10 cellular contexts compared by ENCODE assay signal in genomic region chr11:64763804-64764611, GRCh38. TPM values are rescaled to one million over a fixed set of nuclear protein-coding genes. Genes with fewer than 3 reads are reported as not detected.
DNase-seq lines count a peak whose midpoint lies in the region; ATAC-seq and TF ChIP-seq lines count a peak whose summit lies in the region.
"Had no signal": no experiment of that assay in that cellular context is flagged by ENCODE, and none has a peak within 500 bp of the region (broad histone marks: within the 10 kb centered on the region; RNA-seq: fewer than 3 reads in every experiment).

No MANE protein-coding gene starts in this region.

- H4K20me1 ChIP-seq in SK-N-SH (ENCODE audit: insufficient read depth), result peaks cover 55% of the 10 kb centered on the region

- H3K79me2 ChIP-seq in SK-N-SH (ENCODE audit: insufficient read depth), result peaks cover 29% of the 10 kb centered on the region; the same call in 1 of the 2 replicates

- peaks cover 72% of the 10 kb centered on the region for H3K4me1 Mint-ChIP-seq in activated naive CD8-positive, alpha-beta T cell treated with anti-CD3 and anti-CD28 coated beads, Interleukin-2, amount 10 ng/mL, durations not matched to agents 7 days and 5 days

- H3K4me3 Mint-ChIP-seq in activated naive CD8-positive, alpha-beta T cell treated with anti-CD3 and anti-CD28 coated beads, Interleukin-2, amount 10 ng/mL, durations not matched to agents 7 days and 5 days, result peak overlapping the region; percentile 80

- H3K27me3 Mint-ChIP-seq in activated naive CD8-positive, alpha-beta T cell treated with anti-CD3 and anti-CD28 coated beads, Interleukin-2, amount 10 ng/mL, durations not matched to agents 7 days and 5 days, result no peaks in the 10 kb centered on the region

- H3K27me3 ChIP-seq in SK-N-SH (ENCODE audit: insufficient read depth) (no peaks in the 10 kb centered on the region), mesenchymal stem cell (ENCODE audit: control insufficient read depth in 1 of 2, insufficient read depth in 1 of 2, low read length in 2 of 2) (no peaks in the 10 kb centered on the region), thymus (ENCODE audit: control insufficient read depth, insufficient read depth) (no peaks in the 10 kb centered on the region)

- peak overlapping the region; percentile 52; the same call in 1 of the 2 replicates for H3K4me2 ChIP-seq in SK-N-SH
- H3K4me2 ChIP-seq in mesenchymal stem cell (ENCODE audit: low read length, poor library complexity, severe bottlenecking), result peak overlapping the region; percentile 29
- H3K4me2 ChIP-seq: A549 had no signal

- H3K4me3 ChIP-seq in SK-N-SH (ENCODE audit: low read depth in 2 of 2, low read length in 1 of 2) (no peak overlapping the region), mesenchymal stem cell (ENCODE audit: insufficient read depth in 1 of 2, low read depth in 1 of 2, low read length in 2 of 2) (no peak overlapping the region), thymus (ENCODE audit: low read length) (no peak overlapping the region)
- H3K4me3 ChIP-seq: A549 had no signal

- WGBS in SK-N-SH (ENCODE audit: low lambda C conversion rate), result 84% methylated on average over 13 of the region's 14 CpGs
- 83% methylated on average over 10 of the region's 14 CpGs for WGBS in mesenchymal stem cell
- 29% methylated on average over 14 of the region's 14 CpGs for WGBS in thymus

- peak overlapping the region; percentile 88 for H3K27ac Mint-ChIP-seq in activated naive CD8-positive, alpha-beta T cell treated with anti-CD3 and anti-CD28 coated beads, Interleukin-2, amount 10 ng/mL, durations not matched to agents 7 days and 5 days

- CTCF ChIA-PET in SK-N-SH (lab: Yijun Ruan, JAX), result interaction anchor here (0.6 to 4.4 kb wide), 9 partner anchors 8 to 1932 kb away, joined by 3 to 47 read pairs (median 4); partner anchors contain the start of genes RASGRP2, SF1 and STX5

- H2AK5ac ChIP-seq in mesenchymal stem cell (ENCODE audit: low read length, severe bottlenecking), result peak overlapping the region; percentile 80

- H2BK12ac ChIP-seq in mesenchymal stem cell (ENCODE audit: low read length in 2 of 2), result no peak overlapping the region

- no peak overlapping the region for H2BK15ac ChIP-seq in mesenchymal stem cell (ENCODE audit: low read depth, poor library complexity, severe bottlenecking)

- no peak for TF ChIP-seq EP300 in SK-N-SH (IDR thresholded peaks at IDR 0.05; ENCODE audit: borderline replicate concordance in 1 of 2, low read depth in 1 of 2, low read length in 1 of 2)

- H3K9ac ChIP-seq in SK-N-SH, result no peak overlapping the region; the same call in 1 of the 2 replicates
- H3K9ac ChIP-seq in mesenchymal stem cell (ENCODE audit: low read length), result no peak overlapping the region

- H2BK120ac ChIP-seq in mesenchymal stem cell (ENCODE audit: low read depth, low read length), result no peak overlapping the region

- H3F3A ChIP-seq in SK-N-SH (replicated peaks; ENCODE audit: insufficient read depth), result peaks cover 50% of the 10 kb centered on the region

- POLR2A ChIA-PET in SK-N-SH (lab: Yijun Ruan, JAX), result interaction anchor here (0.7 kb wide), 1 partner anchor 9 kb away, joined by 3 read pairs; no protein-coding TSS in a partner anchor
- POLR2A ChIA-PET in activated naive CD8-positive, alpha-beta T cell treated with anti-CD3 and anti-CD28 coated beads, Interleukin-2, amount 10 ng/mL, durations not matched to agents 7 days and 5 days (lab: Charles Lee), result interaction anchor here (0.6 to 14.2 kb wide), 11 partner anchors 11 to 735 kb away, joined by 3 to 278 read pairs (median 4); partner anchors contain the start of genes MALAT1, RASGRP2 and SF1

- H3K27ac ChIP-seq in SK-N-SH (ENCODE audit: low read depth in 2 of 2, low read length in 1 of 2) (peak overlapping the region; percentile 24 to 39; a peak in 3 of 4 replicates), mesenchymal stem cell (ENCODE audit: low read length, poor library complexity, severe bottlenecking) (peak overlapping the region; percentile 93), thymus (ENCODE audit: low read depth) (peak overlapping the region; percentile 80)
- H3K27ac ChIP-seq: A549 had no signal

- no peak overlapping the region for H4K8ac ChIP-seq in mesenchymal stem cell (ENCODE audit: low read length)

- no peak overlapping the region for H4K91ac ChIP-seq in mesenchymal stem cell (ENCODE audit: low read length)

- H3K18ac ChIP-seq in mesenchymal stem cell (ENCODE audit: low read depth in 1 of 2, low read length in 2 of 2), result peak overlapping the region in 1 of 2 experiments; percentile 42

- H2AFZ ChIP-seq in SK-N-SH (ENCODE audit: low read depth) (no peak overlapping the region), mesenchymal stem cell (ENCODE audit: low read depth, low read length) (no peak overlapping the region)

- peaks cover 40% of the 10 kb centered on the region for H3K36me3 Mint-ChIP-seq in activated naive CD8-positive, alpha-beta T cell treated with anti-CD3 and anti-CD28 coated beads, Interleukin-2, amount 10 ng/mL, durations not matched to agents 7 days and 5 days

- H3K14ac ChIP-seq in mesenchymal stem cell (ENCODE audit: low read length in 2 of 2), result peak overlapping the region in 1 of 2 experiments; percentile 26

- H3K4me1 ChIP-seq in SK-N-SH (ENCODE audit: control insufficient read depth in 1 of 2, insufficient read depth in 2 of 2, low read depth in 1 of 2, low read length in 1 of 2) (peaks cover 19 to 23% of the 10 kb centered on the region in 2 experiments; a peak in 3 of 4 replicates), mesenchymal stem cell (ENCODE audit: control insufficient read depth, insufficient read depth, low read depth, low read length) (peaks cover 50% of the 10 kb centered on the region), thymus (ENCODE audit: control insufficient read depth, insufficient read depth, low read length) (peaks cover 24% of the 10 kb centered on the region)

- no peak overlapping the region for H3K23ac ChIP-seq in mesenchymal stem cell (ENCODE audit: low read length in 2 of 2)

- TF ChIP-seq CTCF in SK-N-SH (IDR thresholded peaks at IDR 0.05), result no peak

- H3K79me1 ChIP-seq in mesenchymal stem cell (replicated peaks; ENCODE audit: low read length, poor library complexity, severe bottlenecking), result peaks cover 14% of the 10 kb centered on the region

- no peak for DNase-seq in SK-N-SH
- DNase-seq in activated naive CD8-positive, alpha-beta T cell treated with anti-CD3 and anti-CD28 coated beads, Interleukin-2, amount 10 ng/mL, durations not matched to agents 7 days and 5 days, result peak; percentile 74
- DNase-seq in mesenchymal stem cell, result no peak
- no peak for DNase-seq in A172 (ENCODE audit: low spot score)

- TF ChIP-seq RAD21 in SK-N-SH (IDR thresholded peaks at IDR 0.05; ENCODE audit: low read length), result no peak

- H3K9me3 ChIP-seq in SK-N-SH (no peaks in the 10 kb centered on the region), mesenchymal stem cell (ENCODE audit: control insufficient read depth, low read length) (no peaks in the 10 kb centered on the region), thymus (ENCODE audit: control insufficient read depth) (no peaks in the 10 kb centered on the region)
- H3K9me3 ChIP-seq: A549 had no signal

- no peaks in the 10 kb centered on the region for H3K9me3 Mint-ChIP-seq in activated naive CD8-positive, alpha-beta T cell treated with anti-CD3 and anti-CD28 coated beads, Interleukin-2, amount 10 ng/mL, durations not matched to agents 7 days and 5 days

- H2BK5ac ChIP-seq in mesenchymal stem cell (ENCODE audit: low read depth, low read length, poor library complexity, severe bottlenecking), result no peak overlapping the region

- H3K36me3 ChIP-seq in SK-N-SH (replicated peaks in 1 of 2; ENCODE audit: control insufficient read depth in 1 of 2, insufficient read depth in 2 of 2, low read length in 1 of 2) (peaks cover 45 to 63% of the 10 kb centered on the region in 2 experiments), mesenchymal stem cell (ENCODE audit: control insufficient read depth in 1 of 2, insufficient read depth in 2 of 2, low read depth in 1 of 2, low read length in 2 of 2) (peaks cover 62 to 73% of the 10 kb centered on the region in 2 experiments), thymus (ENCODE audit: control insufficient read depth, insufficient read depth) (peaks cover 74% of the 10 kb centered on the region)

- H3K4ac ChIP-seq in mesenchymal stem cell (ENCODE audit: low read depth in 1 of 2, low read length in 2 of 2), result no peak overlapping the region

- ATAC-seq in SK-N-SH treated with all-trans-retinoic acid at 6 μM for 48 hours (no peak), GM18868 (IDR thresholded peaks at IDR 0.05; ENCODE audit: unreplicated experiment) (no peak), HG02571 (IDR thresholded peaks at IDR 0.05; ENCODE audit: unreplicated experiment) (no peak)
- ATAC-seq in activated naive CD8-positive, alpha-beta T cell treated with anti-CD3 and anti-CD28 coated beads, Interleukin-2, amount 10 ng/mL, durations not matched to agents 7 days and 5 days (ENCODE audit: low read depth), result peak; percentile 51
- ATAC-seq: A549 had no signal

- H3K9me2 ChIP-seq in SK-N-SH, result no peaks in the 10 kb centered on the region

RNA-seq across cellular contexts. Expression of gene PYGM, which starts 4.2 kb away (rescaled TPM):
- polyA plus RNA-seq in SK-N-SH (2012; rRNA removed) (0.08 TPM in 2 replicates), thymus (3.5 TPM)
- polyA plus RNA-seq in SK-N-SH (2012; cell fraction: cytosol; rRNA removed), result 0.03 and 0.05 TPM in 2 replicates
- polyA plus RNA-seq in SK-N-SH (2012; cell fraction: nucleus; rRNA removed), result 0.21 and 0.23 TPM in 2 replicates
- 1 to 10 TPM; 3.8 to 7.2 TPM for total RNA-seq in activated naive CD8-positive, alpha-beta T cell treated with anti-CD3 and anti-CD28 coated beads, Interleukin-2, amount 10 ng/mL, durations not matched to agents 7 days and 5 days
- 0.18 TPM for polyA plus RNA-seq in mesenchymal stem cell (2013, experiment 1 of 2)
- 0.21 TPM for polyA plus RNA-seq in mesenchymal stem cell (2013, experiment 2 of 2)
- 0.12 TPM in 1 of 2 replicates, not detected in the other for total RNA-seq in A172 (2014; rRNA removed; shearing (Covaris generic))

RNA-seq across cellular contexts. Expression of gene SF1, which starts 14.3 kb away (rescaled TPM):
- polyA plus RNA-seq in SK-N-SH (2012; rRNA removed), result 59.4 and 66.3 TPM in 2 replicates
- 60.8 and 62.6 TPM in 2 replicates for polyA plus RNA-seq in SK-N-SH (2012; cell fraction: cytosol; rRNA removed)
- polyA plus RNA-seq in SK-N-SH (2012; cell fraction: nucleus; rRNA removed), result 316 TPM in 2 replicates
- 100 to 1,000 TPM; 519 to 524 TPM for total RNA-seq in activated naive CD8-positive, alpha-beta T cell treated with anti-CD3 and anti-CD28 coated beads, Interleukin-2, amount 10 ng/mL, durations not matched to agents 7 days and 5 days
- polyA plus RNA-seq in mesenchymal stem cell (2013, experiment 1 of 2), result 124 TPM
- 118 TPM for polyA plus RNA-seq in mesenchymal stem cell (2013, experiment 2 of 2)
- 134 TPM for polyA plus RNA-seq in thymus
- 61.8 and 149 TPM in 2 replicates for total RNA-seq in A172 (2014; rRNA removed; shearing (Covaris generic))

RNA-seq across cellular contexts. Expression of gene RASGRP2, which starts 20.1 kb away (rescaled TPM):
- polyA plus RNA-seq in SK-N-SH (2012; rRNA removed) (1.6 and 2.2 TPM in 2 replicates), thymus (227 TPM)
- 0.50 and 0.92 TPM in 2 replicates for polyA plus RNA-seq in SK-N-SH (2012; cell fraction: cytosol; rRNA removed)
- 10.3 and 12.9 TPM in 2 replicates for polyA plus RNA-seq in SK-N-SH (2012; cell fraction: nucleus; rRNA removed)
- total RNA-seq in activated naive CD8-positive, alpha-beta T cell treated with anti-CD3 and anti-CD28 coated beads, Interleukin-2, amount 10 ng/mL, durations not matched to agents 7 days and 5 days, result 100 to 1,000 TPM; 159 to 162 TPM
- 0.70 TPM for polyA plus RNA-seq in mesenchymal stem cell (2013, experiment 1 of 2)
- polyA plus RNA-seq in mesenchymal stem cell (2013, experiment 2 of 2), result 1.0 TPM
- 0.07 and 2.1 TPM in 2 replicates for total RNA-seq in A172 (2014; rRNA removed; shearing (Covaris generic))

RNA-seq across cellular contexts. Expression of gene MAP4K2, which starts 39.0 kb away (rescaled TPM):
- polyA plus RNA-seq in SK-N-SH (2012; rRNA removed) (17.4 and 20.0 TPM in 2 replicates), thymus (37.6 TPM)
- 6.5 and 10.8 TPM in 2 replicates for polyA plus RNA-seq in SK-N-SH (2012; cell fraction: cytosol; rRNA removed)
- 52.1 and 63.7 TPM in 2 replicates for polyA plus RNA-seq in SK-N-SH (2012; cell fraction: nucleus; rRNA removed)
- 10 to 100 TPM; 92.0 to 96.2 TPM for total RNA-seq in activated naive CD8-positive, alpha-beta T cell treated with anti-CD3 and anti-CD28 coated beads, Interleukin-2, amount 10 ng/mL, durations not matched to agents 7 days and 5 days
- polyA plus RNA-seq in mesenchymal stem cell (2013, experiment 1 of 2), result 12.3 TPM
- 13.7 TPM for polyA plus RNA-seq in mesenchymal stem cell (2013, experiment 2 of 2)
- 30.8 and 40.5 TPM in 2 replicates for total RNA-seq in A172 (2014; rRNA removed; shearing (Covaris generic))

RNA-seq across cellular contexts. Expression of gene NRXN2, which starts 41.0 kb away (rescaled TPM):
- polyA plus RNA-seq in SK-N-SH (2012; rRNA removed), result 0.15 TPM in 2 replicates
- 0.09 and 1.4 TPM in 2 replicates for polyA plus RNA-seq in SK-N-SH (2012; cell fraction: cytosol; rRNA removed)
- polyA plus RNA-seq in SK-N-SH (2012; cell fraction: nucleus; rRNA removed), result 0.06 and 0.54 TPM in 2 replicates
- total RNA-seq in activated naive CD8-positive, alpha-beta T cell treated with anti-CD3 and anti-CD28 coated beads, Interleukin-2, amount 10 ng/mL, durations not matched to agents 7 days and 5 days, result under 1 TPM in 1 of 2 experiments, not detected in 1; 0.36 TPM
- polyA plus RNA-seq in mesenchymal stem cell (2013, experiment 1 of 2), result 0.06 TPM
- polyA plus RNA-seq in mesenchymal stem cell (2013, experiment 2 of 2), result 0.15 TPM
- polyA plus RNA-seq in thymus, result 1.6 TPM
- total RNA-seq in A172 (2014; rRNA removed; shearing (Covaris generic)), result 0.05 and 0.14 TPM in 2 replicates
- total RNA-seq: dermis microvascular lymphatic vessel endothelial cell had no signal

Comparison
In these comparisons a context has a peak if more than half of its experiments do, and no peak if none do; other contexts are left out.
1. H3K27ac ChIP-seq: peak in every context shown above with its lines; median percentile 93 in mesenchymal stem cell; 80 in thymus; 32 in SK-N-SH.
2. RNA of gene RASGRP2, which starts 20.1 kb away (total RNA-seq): 159 to 162 TPM in activated naive CD8-positive, alpha-beta T cell treated with anti-CD3 and anti-CD28 coated beads, Interleukin-2, amount 10 ng/mL, durations not matched to agents 7 days and 5 days; 0.07 to 2.1 TPM in A172; every median in the first group is over 10 times any median in the second.